2 cellular contexts compared by ENCODE assay signal in genomic region chr16:84481051-84481735, GRCh38.
TF ChIP-seq lines count a peak whose summit lies in the region.

No MANE protein-coding gene starts in this region.

TF ChIP-seq in IMR-90, 13 proteins besides CTCF, POLR2A, EP300 and RAD21 (continued from another document):
- TF ChIP-seq ELK1 (IDR thresholded peaks at IDR 0.05; ENCODE audit: borderline replicate concordance, low read depth, low read length) (no peak), MXI1 (IDR thresholded peaks at IDR 0.05; ENCODE audit: borderline replicate concordance, low read depth, low read length) (no peak), CEBPB (IDR thresholded peaks at IDR 0.05; ENCODE audit: low read depth, low read length) (no peak), RFX5 (IDR thresholded peaks at IDR 0.05; ENCODE audit: low read depth, low read length) (no peak), MAFK (IDR thresholded peaks at IDR 0.05; ENCODE audit: low read depth, low read length) (no peak), MAZ (IDR thresholded peaks at IDR 0.05; ENCODE audit: borderline replicate concordance, low read depth, low read length) (no peak), SMC3 (IDR thresholded peaks at IDR 0.05; ENCODE audit: low read depth, low read length) (no peak), RCOR1 (IDR thresholded peaks at IDR 0.05; ENCODE audit: insufficient replicate concordance, low read length) (no peak), FOS (IDR thresholded peaks at IDR 0.05; ENCODE audit: low read depth, low read length) (no peak)

TF ChIP-seq in WTC11, 78 proteins besides CTCF, POLR2A, EP300 and RAD21 (continued from another document):
- TF ChIP-seq ZNF219 (CRISPR knock-in tag; IDR thresholded peaks at IDR 0.05; ENCODE audit: borderline replicate concordance) (no peak), ZNF232 (CRISPR knock-in tag; IDR thresholded peaks at IDR 0.05) (no peak), FOXK1 (CRISPR knock-in tag; IDR thresholded peaks at IDR 0.05) (no peak), FOXP4 (CRISPR knock-in tag; IDR thresholded peaks at IDR 0.05) (no peak), SMAD3 (CRISPR knock-in tag; IDR thresholded peaks at IDR 0.05; ENCODE audit: borderline replicate concordance) (no peak), ZNF671 (CRISPR knock-in tag; IDR thresholded peaks at IDR 0.05) (no peak)
